Comparison of ENCODE assay signal across 8 cellular contexts in genomic region chr1:25503551-25504426, GRCh38. TPM values are rescaled to one million over a fixed set of nuclear protein-coding genes. Genes with fewer than 3 reads are reported as not detected.
DNase-seq lines count a peak whose midpoint lies in the region; ATAC-seq, FAIRE-seq and TF ChIP-seq lines count a peak whose summit lies in the region.

No MANE protein-coding gene starts in this region.

- H3K27ac Mint-ChIP-seq in activated naive CD8-positive, alpha-beta T cell: peak overlapping the region; percentile 54
- no peak overlapping the region for H3K27ac Mint-ChIP-seq in immature natural killer cell

- no peaks in the 10 kb centered on the region for H3K36me3 Mint-ChIP-seq in activated naive CD8-positive, alpha-beta T cell
- H3K36me3 Mint-ChIP-seq in immature natural killer cell: peaks cover 0 to 23% (median 12%) of the 10 kb centered on the region in 3 donors

- H3K27me3 Mint-ChIP-seq in activated naive CD8-positive, alpha-beta T cell: no peaks in the 10 kb centered on the region
- peaks cover 3 to 4% (median 4%) of the 10 kb centered on the region in 3 donors for H3K27me3 Mint-ChIP-seq in immature natural killer cell (ENCODE audit: low read depth in 3 of 3)

- H3K4me1 ChIP-seq in A673 (ENCODE audit: insufficient read depth, low read length, poor library complexity, severe bottlenecking): no peaks in the 10 kb centered on the region
- peaks cover 12% of the 10 kb centered on the region for H3K4me1 ChIP-seq in SJSA1 (replicated peaks)

- H3K4me3 Mint-ChIP-seq in activated naive CD8-positive, alpha-beta T cell: no peak overlapping the region
- no peak overlapping the region for H3K4me3 Mint-ChIP-seq in immature natural killer cell

- peaks cover 29% of the 10 kb centered on the region for H3K4me1 Mint-ChIP-seq in activated naive CD8-positive, alpha-beta T cell (ENCODE audit: low read depth)
- no peaks in the 10 kb centered on the region for H3K4me1 Mint-ChIP-seq in immature natural killer cell

- intact Hi-C loops in A673 (cut with micrococcal nuclease; ENCODE audit: unreplicated experiment): no loop called here

- ATAC-seq in GM19463 (IDR thresholded peaks at IDR 0.05; ENCODE audit: unreplicated experiment): no peak
- ATAC-seq in HG02870 (IDR thresholded peaks at IDR 0.05; ENCODE audit: unreplicated experiment): no peak

- peak; percentile 49 for TF ChIP-seq CTCF in A673 (conservative IDR thresholded peaks at IDR 0.05; ENCODE audit: low read depth, low read length)

- FAIRE-seq in GM19239 (lab: Jason Lieb, UNC): no peak

- no TSS peak for BruUV-seq in A673 (replicated peaks; lab: Mats Ljungman, UMichigan)

- H3K36me3 ChIP-seq in A673 (ENCODE audit: insufficient read depth, low read length, poor library complexity, severe bottlenecking) (no peaks in the 10 kb centered on the region), SJSA1 (peaks cover 11% of the 10 kb centered on the region; the same call in 1 of the 2 replicates)

- no peaks in the 10 kb centered on the region for H3K27me3 ChIP-seq in A673 (replicated peaks; ENCODE audit: insufficient read depth, low read depth, low read length, poor library complexity)
- H3K27me3 ChIP-seq in SJSA1 (replicated peaks): no peaks in the 10 kb centered on the region

- H3K9me3 Mint-ChIP-seq in activated naive CD8-positive, alpha-beta T cell (ENCODE audit: low read depth): no peaks in the 10 kb centered on the region
- H3K9me3 Mint-ChIP-seq in immature natural killer cell: no peaks in the 10 kb centered on the region

- H3K27ac ChIP-seq in A673 (ENCODE audit: low read depth, low read length, poor library complexity, severe bottlenecking): no peak overlapping the region
- H3K27ac ChIP-seq in SJSA1: peak overlapping the region; percentile 8; the same call in 1 of the 2 replicates

- no peak overlapping the region for H3K4me3 ChIP-seq in A673 (ENCODE audit: low read depth, low read length, poor library complexity, severe bottlenecking)
- H3K4me3 ChIP-seq in SJSA1: no peak overlapping the region

- H3K9me3 ChIP-seq in A673 (ENCODE audit: low read depth, low read length, poor library complexity, severe bottlenecking) (no peaks in the 10 kb centered on the region), SJSA1 (replicated peaks) (no peaks in the 10 kb centered on the region)

- DNase-seq in A673 (ENCODE audit: low spot score) (peak; percentile 37), GM19239 (ENCODE audit: insufficient read length, low spot score) (peak; percentile 39), SJSA1 (ENCODE audit: low read depth in 1 of 2, low spot score in 2 of 2) (peak in 1 of 2 experiments; percentile 55), immature natural killer cell (peak in 2 of 3 donors; percentile 25 to 40)
- DNase-seq in stimulated activated CD4-positive, alpha-beta T cell treated with anti-CD3 and anti-CD28 coated beads, TNF-alpha, amount 100 ng/mL, for 24 hours (ENCODE audit: low read depth in 3 of 3): peak; percentile 20 to 60 (median 43)

- CTCF ChIA-PET in A673 (lab: Charles Lee): interaction anchor here (1.0 kb wide), 1 partner anchor 17 kb away, joined by 3 read pairs; no protein-coding TSS in a partner anchor

- POLR2A ChIA-PET in A673 (lab: Charles Lee; ENCODE audit: low non-redundant PET): no interaction called here

RNA-seq across cellular contexts. Expression of gene LDLRAP1, which starts 39.6 kb away (rescaled TPM):
- total RNA-seq in A673 (2021): 5.5 and 9.4 TPM in 2 replicates
- total RNA-seq in SJSA1 (2014; rRNA removed; shearing (Covaris generic)): 10.4 and 11.8 TPM in 2 replicates
- 10 to 100 TPM; 46.5 to 81.5 (median 69.2) TPM for polyA plus RNA-seq in immature natural killer cell
